16 cellular contexts compared by ENCODE assay signal in the genomic region with DNA sequence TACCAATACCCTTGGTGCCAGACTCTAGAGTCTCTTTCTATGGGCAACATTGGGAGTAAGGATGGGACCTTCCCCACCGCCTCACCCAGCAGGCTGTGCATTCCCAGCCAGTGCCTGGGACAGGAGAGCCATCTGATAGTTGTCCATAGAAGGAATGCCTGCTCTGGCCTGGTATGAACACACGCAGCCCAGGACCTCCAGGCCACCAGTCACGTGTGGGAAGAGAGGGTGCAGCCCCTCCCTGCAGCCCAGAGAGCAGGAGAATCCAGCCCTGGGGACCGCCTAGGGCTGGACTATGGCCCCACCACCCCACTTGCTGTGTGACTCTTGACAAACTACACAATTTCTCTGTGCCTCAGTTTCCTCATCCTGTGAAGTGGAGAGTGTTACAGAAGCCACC.
"Had no signal": no experiment of that assay in that cellular context is flagged by ENCODE, and none has a peak within 500 bp of the region (broad histone marks: within the 10 kb centered on the region; RNA-seq: fewer than 3 reads in every experiment).

No MANE protein-coding gene starts in this region.

- H3K9me3 ChIP-seq: body of pancreas, mucosa of descending colon, transverse colon had no signal

- H3K27ac Mint-ChIP-seq: activated B cell treated with CpG ODN at 0.5 μM for 24 hours; activated naive CD8-positive, alpha-beta T cell treated with anti-CD3 and anti-CD28 coated beads for 36 hours; activated T-helper 1 cell treated with anti-CD3 and anti-CD28 coated beads, Interleukin-12 subunit alpha, Interleukin-12 subunit beta, Interleukin-2, Interleukin-4 antibody, amounts not matched to agents 30 ng/mL and 10 ng/mL and 1 ng/mL, durations not matched to agents 14 hours and 24 hours and 36 hours had no signal

- H3K36me3 Mint-ChIP-seq: activated naive CD8-positive, alpha-beta T cell treated with anti-CD3 and anti-CD28 coated beads for 36 hours; naive thymus-derived CD4-positive, alpha-beta T cell had no signal

- H3K27me3 Mint-ChIP-seq: activated B cell treated with CpG ODN at 0.5 μM for 24 hours; activated naive CD8-positive, alpha-beta T cell treated with anti-CD3 and anti-CD28 coated beads for 36 hours; naive thymus-derived CD4-positive, alpha-beta T cell had no signal

- H3K4me3 ChIP-seq: body of pancreas, coronary artery, mucosa of descending colon, transverse colon had no signal

- H3K27me3 ChIP-seq: body of pancreas, transverse colon had no signal

- H3K9me3 Mint-ChIP-seq: activated B cell treated with CpG ODN at 0.5 μM for 24 hours; activated naive CD8-positive, alpha-beta T cell treated with anti-CD3 and anti-CD28 coated beads for 36 hours; activated T-helper 1 cell treated with anti-CD3 and anti-CD28 coated beads, Interleukin-12 subunit alpha, Interleukin-12 subunit beta, Interleukin-2, Interleukin-4 antibody, amounts not matched to agents 30 ng/mL and 10 ng/mL and 1 ng/mL, durations not matched to agents 14 hours and 24 hours and 36 hours had no signal

- DNase-seq: activated B cell treated with CpG ODN at 0.5 μM for 24 hours; activated CD4-positive, alpha-beta T cell treated with anti-CD3 and anti-CD28 coated beads for 48 hours; activated CD8-positive, alpha-beta memory T cell treated with anti-CD3 and anti-CD28 coated beads for 24 hours; activated naive CD8-positive, alpha-beta T cell treated with anti-CD3 and anti-CD28 coated beads for 36 hours; amygdala; body of pancreas; central memory CD4-positive, alpha-beta T cell; mucosa of descending colon; naive thymus-derived CD4-positive, alpha-beta T cell; stimulated activated CD4-positive, alpha-beta T cell treated with anti-CD3 and anti-CD28 coated beads, Interleukin-4, amount 100 ng/mL, for 1 hour; stimulated activated naive CD4-positive, alpha-beta T cell; T-helper 2 cell; transverse colon had no signal

- ATAC-seq: body of pancreas; esophagus mucosa; mucosa of descending colon; naive thymus-derived CD4-positive, alpha-beta T cell had no signal

- H3K4me1 Mint-ChIP-seq: activated naive CD8-positive, alpha-beta T cell treated with anti-CD3 and anti-CD28 coated beads for 36 hours had no signal

- H3K27ac ChIP-seq: body of pancreas, coronary artery had no signal

- H3K4me3 Mint-ChIP-seq: activated B cell treated with CpG ODN at 0.5 μM for 24 hours; activated naive CD8-positive, alpha-beta T cell treated with anti-CD3 and anti-CD28 coated beads for 36 hours; activated T-helper 1 cell treated with anti-CD3 and anti-CD28 coated beads, Interleukin-12 subunit alpha, Interleukin-12 subunit beta, Interleukin-2, Interleukin-4 antibody, amounts not matched to agents 30 ng/mL and 10 ng/mL and 1 ng/mL, durations not matched to agents 14 hours and 24 hours and 36 hours; naive thymus-derived CD4-positive, alpha-beta T cell had no signal

- H3K36me3 ChIP-seq: transverse colon had no signal
